Comparison of ENCODE assay signal across 25 cellular contexts in genomic region chr1:20194224-20194623, GRCh38. TPM values are rescaled to one million over a fixed set of nuclear protein-coding genes. Genes with fewer than 3 reads are reported as not detected.
DNase-seq lines count a peak whose midpoint lies in the region; ATAC-seq lines count a peak whose summit lies in the region.
"Had no signal": no experiment of that assay in that cellular context is flagged by ENCODE, and none has a peak within 500 bp of the region (broad histone marks: within the 10 kb centered on the region; RNA-seq: fewer than 3 reads in every experiment).

No MANE protein-coding gene starts in this region.

- ATAC-seq in esophagus mucosa (peak; percentile 58), GM19324 (IDR thresholded peaks at IDR 0.05; ENCODE audit: low FRiP score, unreplicated experiment) (no peak), Right ventricle myocardium superior (ENCODE audit: poor library complexity) (no peak), GM19452 (IDR thresholded peaks at IDR 0.05; ENCODE audit: unreplicated experiment) (no peak), GM18498 (IDR thresholded peaks at IDR 0.05; ENCODE audit: unreplicated experiment) (no peak)
- ATAC-seq: sciatic nerve, upper lobe of right lung had no signal

- peak; percentile 97 for DNase-seq in DMS 273 treated with DMSO at 0.1 percent for 48 hours (lab: John Stamatoyannopoulos, UW)
- DNase-seq in NCI-H446 treated with DMSO at 0.1 percent for 48 hours (lab: John Stamatoyannopoulos, UW) = peak; percentile 57
- peak; percentile 45 for DNase-seq in renal cortical epithelial cell (ENCODE audit: low read depth)
- no peak for DNase-seq in Right ventricle myocardium superior
- DNase-seq: activated CD4-positive, alpha-beta memory T cell treated with anti-CD3 and anti-CD28 coated beads for 36 hours; activated effector memory CD4-positive, alpha-beta T cell treated with anti-CD3 and anti-CD28 coated beads, Interleukin-2, amount 50 U/mL, for 16 hours; activated naive CD8-positive, alpha-beta T cell treated with anti-CD3 and anti-CD28 coated beads, Interleukin-2, amount 10 ng/mL, durations not matched to agents 7 days and 5 days; BE2C; COR-L47; DMS79 treated with DMSO at 0.1 percent for 48 hours; left ventricle myocardium superior; midbrain; NCI-H187 treated with DMSO at 0.1 percent for 48 hours; NCI-H226; SIG-M5; upper lobe of right lung had no signal

- intact Hi-C loops in Right ventricle myocardium superior (cut with DNase I) = no loop called here

RNA-seq across cellular contexts. Expression of gene PLA2G2C, which starts 7.9 kb away (rescaled TPM):
- 0.48 TPM for total RNA-seq in esophagus mucosa
- not detected in 2 replicates for total RNA-seq in renal cortical epithelial cell
- not detected for total RNA-seq in Right ventricle myocardium superior
- total RNA-seq: activated naive CD8-positive, alpha-beta T cell treated with anti-CD3 and anti-CD28 coated beads, Interleukin-2, amount 10 ng/mL, durations not matched to agents 7 days and 5 days; epithelial cell of proximal tubule; H4; hepatocyte; left ventricle myocardium superior; neural crest cell; upper lobe of right lung had no signal

RNA-seq across cellular contexts. Expression of gene UBXN10, which starts 8.3 kb away (rescaled TPM):
- total RNA-seq in esophagus mucosa = 0.04 TPM
- 0.52 and 2.8 TPM in 2 replicates for total RNA-seq in renal cortical epithelial cell
- 2.2 TPM for total RNA-seq in Right ventricle myocardium superior
- total RNA-seq: H4 had no signal

RNA-seq across cellular contexts. Expression of gene PLA2G2F, which starts 55.1 kb away (rescaled TPM):
- total RNA-seq in esophagus mucosa (0.04 TPM), renal cortical epithelial cell (0.52 TPM in 1 of 2 replicates, not detected in the other), Right ventricle myocardium superior (not detected)
- total RNA-seq: activated CD4-positive, alpha-beta memory T cell treated with anti-CD3 and anti-CD28 coated beads for 36 hours; activated naive CD8-positive, alpha-beta T cell treated with anti-CD3 and anti-CD28 coated beads, Interleukin-2, amount 10 ng/mL, durations not matched to agents 7 days and 5 days; H4; hepatocyte; left ventricle myocardium superior; neural crest cell; sciatic nerve; upper lobe of right lung had no signal
